ENCODE assay signal across 19 cellular contexts in the genomic region with DNA sequence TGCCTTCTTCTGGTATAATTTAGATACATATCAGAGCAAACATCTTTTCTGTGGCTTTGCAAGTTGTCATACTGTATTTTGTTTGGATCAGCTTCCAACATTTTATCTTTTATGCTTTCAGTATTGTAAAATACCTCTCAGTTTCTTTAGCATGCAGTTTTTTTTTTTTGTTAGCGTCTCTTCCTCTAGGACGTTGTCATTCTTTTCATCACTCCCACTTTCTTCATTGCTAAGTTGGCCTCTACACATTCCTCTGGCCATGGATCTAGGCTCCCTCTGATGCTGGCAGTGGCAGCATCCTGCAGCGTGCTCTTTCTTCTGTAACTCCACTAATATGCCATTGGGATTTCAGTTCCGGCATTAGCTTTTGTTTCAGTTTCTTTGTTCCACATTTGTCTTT.
"Had no signal": no experiment of that assay in that cellular context is flagged by ENCODE, and none has a peak within 500 bp of the region (broad histone marks: within the 10 kb centered on the region; RNA-seq: fewer than 3 reads in every experiment).

No MANE protein-coding gene starts in this region.

- H3K4me3 Mint-ChIP-seq: neural crest cell, T-cell had no signal

- DNase-seq: activated CD4-positive, alpha-beta T cell treated with anti-CD3 and anti-CD28 coated beads for 48 hours; activated CD4-positive, CD25-positive, alpha-beta regulatory T cell; activated CD8-positive, alpha-beta memory T cell treated with anti-CD3 and anti-CD28 coated beads, Interleukin-2, amount 50 U/mL, for 48 hours; activated effector memory CD4-positive, alpha-beta T cell treated with anti-CD3 and anti-CD28 coated beads, Interleukin-2, amount 50 U/mL, for 16 hours; activated T-cell treated with anti-CD3 and anti-CD28 coated beads, Interleukin-2, amount 50 U/mL, for 48 hours; aorta; dorsolateral prefrontal cortex; gastrocnemius medialis; head of caudate nucleus; midbrain; retina; spleen; stimulated activated naive CD4-positive, alpha-beta T cell; T-cell; tibial artery had no signal

- H3K27me3 ChIP-seq: dorsolateral prefrontal cortex, gastrocnemius medialis, spleen, tibial artery had no signal

- H3K27me3 Mint-ChIP-seq: T-cell had no signal

- H3K4me3 ChIP-seq: dorsolateral prefrontal cortex, gastrocnemius medialis, lung, spleen, tibial artery had no signal

- H3K27ac ChIP-seq: dorsolateral prefrontal cortex, gastrocnemius medialis, spleen, tibial artery had no signal

- FAIRE-seq: keratinocyte, urothelium cell line had no signal

- H3K9me3 ChIP-seq: gastrocnemius medialis, spleen, tibial artery had no signal

- H3K9me3 Mint-ChIP-seq: neural crest cell, T-cell had no signal
